In genomic region chr11:87421422-87421821, GRCh38 we compare ENCODE assay signal across 8 cellular contexts.
A peak's percentile ranks its signal among the peaks of the same experiment; 100 is the strongest.
DNase-seq lines count a peak whose midpoint lies in the region; ATAC-seq and TF ChIP-seq lines count a peak whose summit lies in the region.

No MANE protein-coding gene starts in this region.

- H3K27ac ChIP-seq in cardiac muscle cell (no peak overlapping the region), prostate gland (no peak overlapping the region)

- peak; percentile 79 for DNase-seq in activated CD4-positive, alpha-beta T cell treated with anti-CD3 and anti-CD28 coated beads, Interleukin-2, amount 10 ng/mL, durations not matched to agents 24 days and 14 days
- DNase-seq in activated CD4-positive, alpha-beta T cell treated with anti-CD3 and anti-CD28 coated beads for 1 hour: no peak
- peak; percentile 94 for DNase-seq in NCI-H510A treated with DMSO at 0.1 percent for 48 hours (lab: John Stamatoyannopoulos, UW)
- DNase-seq in activated T-helper 1 cell treated with anti-CD3 and anti-CD28 coated beads, Interleukin-12 subunit alpha, Interleukin-12 subunit beta, Interleukin-2, Interleukin-4 antibody, amounts not matched to agents 30 ng/mL and 10 ng/mL and 1 ng/mL, durations not matched to agents 14 hours and 24 hours and 36 hours (ENCODE audit: low spot score): peak; percentile 2
- DNase-seq in cardiac muscle cell (ENCODE audit: low read depth in 1 of 2, low spot score in 1 of 2): peak; percentile 73 to 90
- DNase-seq in prostate gland (ENCODE audit: low spot score): peak; percentile 58

- no peaks in the 10 kb centered on the region for H3K36me3 Mint-ChIP-seq in activated CD4-positive, alpha-beta T cell treated with anti-CD3 and anti-CD28 coated beads, Interleukin-2, amount 10 ng/mL, durations not matched to agents 24 days and 14 days (ENCODE audit: low read depth)
- no peaks in the 10 kb centered on the region for H3K36me3 Mint-ChIP-seq in activated T-helper 1 cell treated with anti-CD3 and anti-CD28 coated beads, Interleukin-12 subunit alpha, Interleukin-12 subunit beta, Interleukin-2, Interleukin-4 antibody, amounts not matched to agents 30 ng/mL and 10 ng/mL and 1 ng/mL, durations not matched to agents 14 hours and 24 hours and 36 hours (ENCODE audit: low read depth)

- H3K4me3 ChIP-seq in cardiac muscle cell (no peak overlapping the region), prostate gland (no peak overlapping the region)

- no peaks in the 10 kb centered on the region for H3K9me3 ChIP-seq in cardiac muscle cell (ENCODE audit: low read depth)
- no peaks in the 10 kb centered on the region for H3K9me3 ChIP-seq in prostate gland

- TF ChIP-seq CTCF in cardiac muscle cell (IDR thresholded peaks at IDR 0.05; ENCODE audit: low read depth, low read length): peak; percentile 82
- peak; percentile 49 to 88 (median 73) for TF ChIP-seq CTCF in prostate gland (IDR thresholded peaks at IDR 0.05)

- H3K27me3 ChIP-seq in cardiac muscle cell (no peaks in the 10 kb centered on the region), prostate gland (replicated peaks; ENCODE audit: insufficient read depth) (no peaks in the 10 kb centered on the region)

- H3K27me3 Mint-ChIP-seq in activated CD4-positive, alpha-beta T cell treated with anti-CD3 and anti-CD28 coated beads, Interleukin-2, amount 10 ng/mL, durations not matched to agents 24 days and 14 days: no peaks in the 10 kb centered on the region
- peaks cover 5% of the 10 kb centered on the region for H3K27me3 Mint-ChIP-seq in activated T-helper 1 cell treated with anti-CD3 and anti-CD28 coated beads, Interleukin-12 subunit alpha, Interleukin-12 subunit beta, Interleukin-2, Interleukin-4 antibody, amounts not matched to agents 30 ng/mL and 10 ng/mL and 1 ng/mL, durations not matched to agents 14 hours and 24 hours and 36 hours (ENCODE audit: insufficient read depth)

- H3K4me1 ChIP-seq in cardiac muscle cell (ENCODE audit: low read depth) (peaks cover 19% of the 10 kb centered on the region), prostate gland (replicated peaks) (no peaks in the 10 kb centered on the region)

- 60% methylated on average over 2 of the region's 2 CpGs for WGBS in prostate gland

- no peak for TF ChIP-seq POLR2A in prostate gland (IDR thresholded peaks at IDR 0.05)

- H3K9me3 Mint-ChIP-seq in activated CD4-positive, alpha-beta T cell treated with anti-CD3 and anti-CD28 coated beads, Interleukin-2, amount 10 ng/mL, durations not matched to agents 24 days and 14 days: no peaks in the 10 kb centered on the region
- H3K9me3 Mint-ChIP-seq in activated T-helper 1 cell treated with anti-CD3 and anti-CD28 coated beads, Interleukin-12 subunit alpha, Interleukin-12 subunit beta, Interleukin-2, Interleukin-4 antibody, amounts not matched to agents 30 ng/mL and 10 ng/mL and 1 ng/mL, durations not matched to agents 14 hours and 24 hours and 36 hours: no peaks in the 10 kb centered on the region

- H3K4me1 Mint-ChIP-seq in activated CD4-positive, alpha-beta T cell treated with anti-CD3 and anti-CD28 coated beads, Interleukin-2, amount 10 ng/mL, durations not matched to agents 24 days and 14 days: no peaks in the 10 kb centered on the region
- H3K4me1 Mint-ChIP-seq in activated T-helper 1 cell treated with anti-CD3 and anti-CD28 coated beads, Interleukin-12 subunit alpha, Interleukin-12 subunit beta, Interleukin-2, Interleukin-4 antibody, amounts not matched to agents 30 ng/mL and 10 ng/mL and 1 ng/mL, durations not matched to agents 14 hours and 24 hours and 36 hours (ENCODE audit: low read depth): no peaks in the 10 kb centered on the region

- no peak overlapping the region for H3K27ac Mint-ChIP-seq in activated CD4-positive, alpha-beta T cell treated with anti-CD3 and anti-CD28 coated beads, Interleukin-2, amount 10 ng/mL, durations not matched to agents 24 days and 14 days
- no peak overlapping the region for H3K27ac Mint-ChIP-seq in activated T-helper 1 cell treated with anti-CD3 and anti-CD28 coated beads, Interleukin-12 subunit alpha, Interleukin-12 subunit beta, Interleukin-2, Interleukin-4 antibody, amounts not matched to agents 30 ng/mL and 10 ng/mL and 1 ng/mL, durations not matched to agents 14 hours and 24 hours and 36 hours

- peak; percentile 87 for ATAC-seq in GM21423 (IDR thresholded peaks at IDR 0.05; ENCODE audit: unreplicated experiment)
- ATAC-seq in HG03575 (IDR thresholded peaks at IDR 0.05; ENCODE audit: extremely low read depth, insufficient number of reproducible peaks, low FRiP score, unreplicated experiment): peak; percentile 57

- no peak overlapping the region for H3K4me3 Mint-ChIP-seq in activated CD4-positive, alpha-beta T cell treated with anti-CD3 and anti-CD28 coated beads, Interleukin-2, amount 10 ng/mL, durations not matched to agents 24 days and 14 days
- no peak overlapping the region for H3K4me3 Mint-ChIP-seq in activated T-helper 1 cell treated with anti-CD3 and anti-CD28 coated beads, Interleukin-12 subunit alpha, Interleukin-12 subunit beta, Interleukin-2, Interleukin-4 antibody, amounts not matched to agents 30 ng/mL and 10 ng/mL and 1 ng/mL, durations not matched to agents 14 hours and 24 hours and 36 hours

- intact Hi-C loops in activated CD4-positive, alpha-beta T cell treated with anti-CD3 and anti-CD28 coated beads, Interleukin-2, amount 10 ng/mL, durations not matched to agents 24 days and 14 days (cut with micrococcal nuclease): loop anchor here (1.0 kb wide), 2 partner anchors 68 to 482 kb away; no protein-coding TSS in a partner anchor
- intact Hi-C loops in activated T-helper 1 cell treated with anti-CD3 and anti-CD28 coated beads, Interleukin-12 subunit alpha, Interleukin-12 subunit beta, Interleukin-2, Interleukin-4 antibody, amounts not matched to agents 30 ng/mL and 10 ng/mL and 1 ng/mL, durations not matched to agents 14 hours and 24 hours and 36 hours (cut with micrococcal nuclease): loop anchor here (1.0 kb wide), 3 partner anchors 69 to 551 kb away; no protein-coding TSS in a partner anchor
- intact Hi-C loops in prostate gland (cut with DNase I): loop anchor here (10.0 kb wide), 2 partner anchors 487 to 547 kb away; no protein-coding TSS in a partner anchor

- no peaks in the 10 kb centered on the region for H3K36me3 ChIP-seq in cardiac muscle cell
- H3K36me3 ChIP-seq in prostate gland: no peaks in the 10 kb centered on the region
